Comparison of ENCODE assay signal across 8 cellular contexts in the genomic region with DNA sequence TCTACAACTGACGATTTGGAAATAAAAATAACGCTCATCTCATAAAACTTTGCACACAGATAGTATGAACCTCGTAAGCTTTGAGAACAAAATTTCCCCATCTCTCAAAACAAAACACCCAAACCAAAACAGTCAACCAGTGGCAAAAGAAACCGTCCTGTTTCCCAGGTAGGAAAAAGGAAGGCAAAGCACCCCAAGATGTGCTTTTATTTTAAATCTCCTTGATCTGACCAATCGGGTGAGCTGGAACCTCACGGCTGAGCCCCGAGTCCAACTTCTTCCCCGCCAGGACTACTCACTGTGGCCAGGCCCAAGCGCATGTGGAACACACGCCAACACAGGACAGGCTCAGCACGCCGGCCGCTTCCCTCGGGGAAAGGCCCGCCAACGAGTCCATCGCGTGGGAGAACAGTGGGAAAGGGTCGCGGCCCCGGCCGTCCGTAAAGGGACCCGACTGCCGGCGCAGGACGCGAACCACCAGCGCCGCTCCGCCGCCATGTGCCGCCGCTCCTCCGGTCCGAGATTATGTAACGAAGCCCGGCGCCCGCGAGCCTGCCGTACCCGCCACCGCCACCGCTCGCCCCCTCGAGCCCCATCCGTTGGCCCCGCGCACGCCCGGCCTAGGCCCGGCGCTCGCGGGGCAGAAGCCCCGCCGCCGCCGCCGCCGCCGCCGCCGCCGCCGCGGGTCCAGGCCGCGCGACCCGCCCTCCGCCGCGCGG. TPM values are rescaled to one million over a fixed set of nuclear protein-coding genes. Genes with fewer than 3 reads are reported as not detected.
A peak's percentile ranks its signal among the peaks of the same experiment; 100 is the strongest.
DNase-seq lines count a peak whose midpoint lies in the region; ATAC-seq and TF ChIP-seq lines count a peak whose summit lies in the region.

No MANE protein-coding gene starts in this region.

- peaks cover 37% of the 10 kb centered on the region for H3K36me3 ChIP-seq in SJSA1
- peaks cover 0 to 29% (median 6%) of the 10 kb centered on the region in 9 donors for H3K36me3 ChIP-seq in heart left ventricle

- peak overlapping the region; percentile 98 for H3K4me3 Mint-ChIP-seq in activated naive CD8-positive, alpha-beta T cell treated with anti-CD3 and anti-CD28 coated beads, Interleukin-2, amount 50 U/mL, for 24 hours

- peak overlapping the region; percentile 93 for H3K4me3 ChIP-seq in SJSA1
- peak overlapping the region; percentile 61 to 98 (median 90) for H3K4me3 ChIP-seq in heart left ventricle

- H3K9me3 ChIP-seq in SJSA1 (replicated peaks): no peaks in the 10 kb centered on the region
- no peaks in the 10 kb centered on the region for H3K9me3 ChIP-seq in heart left ventricle

- TF ChIP-seq CTCF in heart left ventricle (IDR thresholded peaks at IDR 0.05): no peak

- H3K27me3 Mint-ChIP-seq in activated naive CD8-positive, alpha-beta T cell treated with anti-CD3 and anti-CD28 coated beads, Interleukin-2, amount 50 U/mL, for 24 hours: no peaks in the 10 kb centered on the region

- ATAC-seq in GM19324 (IDR thresholded peaks at IDR 0.05; ENCODE audit: low FRiP score, unreplicated experiment) (peak; percentile 13), HG03432 (IDR thresholded peaks at IDR 0.05; ENCODE audit: unreplicated experiment) (peak; percentile 31), heart left ventricle (peak in 2 of 4 donors; percentile 26 to 27)
- ATAC-seq in activated naive CD8-positive, alpha-beta T cell treated with anti-CD3 and anti-CD28 coated beads, Interleukin-2, amount 50 U/mL, for 24 hours: peak; percentile 10

- H3K4me1 Mint-ChIP-seq in activated naive CD8-positive, alpha-beta T cell treated with anti-CD3 and anti-CD28 coated beads, Interleukin-2, amount 50 U/mL, for 24 hours: peaks cover 33% of the 10 kb centered on the region

- H3K27me3 ChIP-seq in SJSA1 (replicated peaks): no peaks in the 10 kb centered on the region
- H3K27me3 ChIP-seq in heart left ventricle: no peaks in the 10 kb centered on the region

- H3K36me3 Mint-ChIP-seq in activated naive CD8-positive, alpha-beta T cell treated with anti-CD3 and anti-CD28 coated beads, Interleukin-2, amount 50 U/mL, for 24 hours (ENCODE audit: low read depth): peaks cover 41% of the 10 kb centered on the region

- H3K27ac Mint-ChIP-seq in activated naive CD8-positive, alpha-beta T cell treated with anti-CD3 and anti-CD28 coated beads, Interleukin-2, amount 50 U/mL, for 24 hours: peak overlapping the region; percentile 97

- peaks cover 4% of the 10 kb centered on the region for H3K9me3 Mint-ChIP-seq in activated naive CD8-positive, alpha-beta T cell treated with anti-CD3 and anti-CD28 coated beads, Interleukin-2, amount 50 U/mL, for 24 hours

- TF ChIP-seq POLR2A in heart left ventricle (IDR thresholded peaks at IDR 0.05): no peak

- WGBS in heart left ventricle, 4 donors: 0 to 2% (median 1%) methylated on average over 9 to 74 of the region's 76 CpGs

- H3K27ac ChIP-seq in SJSA1 (peak overlapping the region; percentile 67), heart left ventricle (peak overlapping the region; percentile 89 to 99 (median 96))

- peaks cover 11% of the 10 kb centered on the region for H3K4me1 ChIP-seq in SJSA1 (replicated peaks)
- peaks cover 0 to 29% (median 18%) of the 10 kb centered on the region in 12 donors for H3K4me1 ChIP-seq in heart left ventricle

- intact Hi-C loops in heart left ventricle (cut with DNase I) (loop anchor here in 3 of 10 donors (10.0 kb wide), 3 partner anchors 144 to 404 kb away; a partner anchor contains a TSS), posterior cingulate gyrus (cut with DNase I) (loop anchor here (10.0 kb wide), 1 partner anchor 144 kb away; a partner anchor contains a TSS)

- peak; percentile 26 for DNase-seq in COLO829 (ENCODE audit: low spot score)
- peak; percentile 50 to 66 for DNase-seq in SJSA1 (ENCODE audit: low read depth in 1 of 2, low spot score in 2 of 2)
- DNase-seq in activated naive CD8-positive, alpha-beta T cell treated with anti-CD3 and anti-CD28 coated beads, Interleukin-2, amount 50 U/mL, for 24 hours: peak; percentile 56
- peak; percentile 53 to 81 (median 76) for DNase-seq in heart left ventricle
- DNase-seq in posterior cingulate gyrus: peak in 9 of 10 donors; percentile 22 to 93 (median 38)
- DNase-seq in epidermal melanocyte (ENCODE audit: insufficient read length, low spot score): no peak

RNA-seq across cellular contexts. Expression of a gene that starts 0.8 kb away (rescaled TPM):
- 31.3 and 37.5 TPM in 2 replicates for total RNA-seq in SJSA1 (2014; rRNA removed; shearing (Covaris generic))
- total RNA-seq in heart left ventricle: 10 to 100 TPM; 17.9 to 39.7 (median 19.9) TPM
- polyA plus RNA-seq in heart left ventricle: 1 to 10 TPM; 6.3 to 8.8 TPM
